11 cellular contexts compared by ENCODE assay signal in genomic region chr4:69054578-69055200, GRCh38. TPM values are rescaled to one million over a fixed set of nuclear protein-coding genes. Genes with fewer than 3 reads are reported as not detected.
A peak's percentile ranks its signal among the peaks of the same experiment; 100 is the strongest.
DNase-seq lines count a peak whose midpoint lies in the region; ATAC-seq, FAIRE-seq and TF ChIP-seq lines count a peak whose summit lies in the region.
"Had no signal": no experiment of that assay in that cellular context is flagged by ENCODE, and none has a peak within 500 bp of the region (broad histone marks: within the 10 kb centered on the region; RNA-seq: fewer than 3 reads in every experiment).

No MANE protein-coding gene starts in this region.

- H3K79me2 ChIP-seq in PC-9 (ENCODE audit: low read depth) = no peaks in the 10 kb centered on the region

- H3K4me3 Mint-ChIP-seq in MCF 10A (ENCODE audit: unreplicated experiment) (no peak overlapping the region), immature natural killer cell (no peak overlapping the region)

- TF ChIP-seq CTCF in MCF 10A (IDR thresholded peaks at IDR 0.05; ENCODE audit: unreplicated experiment) (no peak), breast epithelium (IDR thresholded peaks at IDR 0.05) (no peak), PC-9 (conservative IDR thresholded peaks at IDR 0.05) (no peak), fibroblast of pulmonary artery (IDR thresholded peaks at IDR 0.05; ENCODE audit: low read length, missing control alignments) (no peak)

- no peak for FAIRE-seq in urothelium cell line (lab: Jason Lieb, UNC)

- H3K27ac Mint-ChIP-seq in MCF 10A (ENCODE audit: low read depth, unreplicated experiment) = peak overlapping the region; percentile 75
- no peak overlapping the region for H3K27ac Mint-ChIP-seq in immature natural killer cell
- H3K27ac Mint-ChIP-seq: progenitor cell of endocrine pancreas had no signal

- intact Hi-C loops in MCF 10A (cut with micrococcal nuclease) = no loop called here
- intact Hi-C loops in breast epithelium (cut with DNase I; ENCODE audit: low total_unique reads) = no loop called here
- intact Hi-C loops in PC-9 (cut with micrococcal nuclease; ENCODE audit: unreplicated experiment) = no loop called here

- H3K27ac ChIP-seq in breast epithelium (peak overlapping the region in 1 of 2 donors; percentile 40), PC-9 (no peak overlapping the region; the same call in 1 of the 2 replicates)

- no peaks in the 10 kb centered on the region for H3K4me1 ChIP-seq in breast epithelium
- H3K4me1 ChIP-seq in PC-9 (replicated peaks; ENCODE audit: insufficient read depth) = no peaks in the 10 kb centered on the region

- TF ChIP-seq POLR2A in breast epithelium (IDR thresholded peaks at IDR 0.05) = no peak

- H3K27me3 ChIP-seq in breast epithelium (no peaks in the 10 kb centered on the region), PC-9 (ENCODE audit: insufficient read depth, low read depth) (no peaks in the 10 kb centered on the region)

- CTCF ChIA-PET in MCF 10A (lab: Yijun Ruan, JAX) (interaction anchor here (0.6 kb wide), 2 partner anchors 264 to 369 kb away, joined by 4 to 5 read pairs; no protein-coding TSS in a partner anchor), PC-9 (lab: Charles Lee) (no interaction called here)

- no peak for ATAC-seq in HG03045 (IDR thresholded peaks at IDR 0.05; ENCODE audit: unreplicated experiment)

- DNase-seq in MCF 10A (ENCODE audit: unreplicated experiment) = peak; percentile 63
- DNase-seq in breast epithelium (ENCODE audit: low spot score in 2 of 2) = no peak
- peak; percentile 18 to 54 for DNase-seq in PC-9
- DNase-seq in fibroblast of pulmonary artery (ENCODE audit: low read depth) = peak; percentile 95
- DNase-seq in urothelium cell line (ENCODE audit: low spot score) = peak; percentile 49
- DNase-seq in immature natural killer cell = no peak
- no peak for DNase-seq in stimulated activated CD4-positive, alpha-beta T cell treated with anti-CD3 and anti-CD28 coated beads, Interleukin-12 subunit alpha, Interleukin-12 subunit beta, amount 100 ng/mL, for 4 hours
- DNase-seq: RPMI8226; stimulated activated naive CD4-positive, alpha-beta T cell had no signal

- POLR2A ChIA-PET in MCF 10A (lab: Yijun Ruan, JAX) (interaction anchor here (1.9 kb wide), 1 partner anchor 43 kb away, joined by 4 read pairs; no protein-coding TSS in a partner anchor), PC-9 (lab: Charles Lee; ENCODE audit: unreplicated experiment) (interaction anchor here (0.7 kb wide), 1 partner anchor 47 kb away, joined by 4 read pairs; no protein-coding TSS in a partner anchor)

- H3F3A ChIP-seq in PC-9 (ENCODE audit: insufficient read depth, low read depth) = no peaks in the 10 kb centered on the region

- no peaks in the 10 kb centered on the region for H3K27me3 Mint-ChIP-seq in MCF 10A (ENCODE audit: insufficient read depth, unreplicated experiment)
- no peaks in the 10 kb centered on the region for H3K27me3 Mint-ChIP-seq in immature natural killer cell (ENCODE audit: low read depth in 3 of 3)
- H3K27me3 Mint-ChIP-seq: progenitor cell of endocrine pancreas had no signal

- no peaks in the 10 kb centered on the region for H3K9me3 Mint-ChIP-seq in MCF 10A (ENCODE audit: unreplicated experiment)
- peaks cover 1 to 21% (median 16%) of the 10 kb centered on the region in 6 donors for H3K9me3 Mint-ChIP-seq in immature natural killer cell

- no peaks in the 10 kb centered on the region for H3K4me1 Mint-ChIP-seq in MCF 10A (ENCODE audit: insufficient read depth, unreplicated experiment)
- H3K4me1 Mint-ChIP-seq in immature natural killer cell = no peaks in the 10 kb centered on the region

- H3K4me3 ChIP-seq in breast epithelium (no peak overlapping the region), PC-9 (no peak overlapping the region), fibroblast of pulmonary artery (replicated peaks; ENCODE audit: low read depth, low read length) (no peak overlapping the region)

- no peak overlapping the region for H2AFZ ChIP-seq in PC-9

- H3K36me3 Mint-ChIP-seq in MCF 10A (ENCODE audit: insufficient read depth, unreplicated experiment) (no peaks in the 10 kb centered on the region), immature natural killer cell (no peaks in the 10 kb centered on the region)

- H3K9me2 ChIP-seq in PC-9 (ENCODE audit: insufficient read depth) = no peaks in the 10 kb centered on the region

- no peaks in the 10 kb centered on the region for H4K20me1 ChIP-seq in PC-9 (ENCODE audit: insufficient read depth)

- H3K36me3 ChIP-seq in breast epithelium (no peaks in the 10 kb centered on the region), PC-9 (ENCODE audit: low read depth) (no peaks in the 10 kb centered on the region)

- BruUV-seq in MCF 10A (replicated peaks; lab: Mats Ljungman, UMichigan) (no TSS peak), PC-9 (replicated peaks; lab: Mats Ljungman, UMichigan) (no TSS peak)

- H3K4me2 ChIP-seq in PC-9 = no peak overlapping the region

- no peaks in the 10 kb centered on the region for H3K9me3 ChIP-seq in breast epithelium
- H3K9me3 ChIP-seq in PC-9 (ENCODE audit: insufficient read depth, low read depth) = no peaks in the 10 kb centered on the region

RNA-seq across cellular contexts. Expression of gene UGT2B7, which starts 41.6 kb away (rescaled TPM):
- total RNA-seq in MCF 10A (2022) (not detected in 2 replicates), breast epithelium (1 to 10 TPM in 1 of 3 donors, under 1 TPM in 1, not detected in 1; 0.33 to 2.5 TPM), PC-9 (2021) (not detected in 2 replicates)
- polyA plus RNA-seq in immature natural killer cell = not detected

Comparison
In these comparisons a context has a peak if more than half of its experiments do, and no peak if none do; other contexts are left out.
1. DNase-seq: peak in MCF 10A (single experiment), PC-9 (2 of 2), fibroblast of pulmonary artery (single experiment) and urothelium cell line (single experiment); none in breast epithelium (0 of 2), immature natural killer cell (0 of 3) and stimulated activated CD4-positive, alpha-beta T cell treated with anti-CD3 and anti-CD28 coated beads, Interleukin-12 subunit alpha, Interleukin-12 subunit beta, amount 100 ng/mL, for 4 hours (single experiment).